ENCODE assay signal across 8 cellular contexts in the genomic region with DNA sequence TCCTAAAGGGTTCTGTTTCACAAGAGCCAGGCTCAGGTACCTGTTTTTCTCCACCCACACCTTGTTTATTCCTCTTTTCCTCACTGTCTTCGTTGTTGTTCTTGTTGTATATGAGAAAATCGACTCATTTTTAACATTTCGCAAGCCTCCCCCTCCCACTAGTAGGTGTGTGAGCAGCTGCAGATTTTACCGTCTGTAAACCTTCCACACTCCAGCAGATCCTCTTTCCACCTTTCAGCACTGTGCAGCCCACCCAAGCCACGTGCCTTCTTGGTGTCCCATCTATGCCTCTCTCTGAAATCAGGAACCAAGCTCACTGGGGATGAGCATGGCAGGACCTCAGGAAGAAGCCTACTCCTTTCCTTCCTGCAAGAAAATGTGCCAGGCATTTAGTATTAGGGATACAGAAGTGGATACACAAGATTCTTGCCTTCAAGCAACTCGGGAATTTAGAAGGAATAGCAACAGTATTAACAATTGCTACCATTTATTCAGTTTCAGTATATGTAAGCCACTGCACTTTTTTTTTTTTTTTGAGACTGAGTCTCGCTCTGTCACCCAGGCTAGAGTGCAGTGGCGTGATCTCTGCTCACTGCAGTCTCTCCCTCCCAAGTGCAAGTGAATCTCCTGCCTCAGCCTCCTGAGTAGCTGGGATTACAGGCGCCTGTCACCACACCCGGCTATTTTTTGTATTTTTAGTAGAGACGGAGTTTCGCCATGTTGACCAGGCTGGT.
A peak's percentile ranks its signal among the peaks of the same experiment; 100 is the strongest.
DNase-seq lines count a peak whose midpoint lies in the region; ATAC-seq, FAIRE-seq and TF ChIP-seq lines count a peak whose summit lies in the region.

No MANE protein-coding gene starts in this region.

- DNase-seq in Kasumi-1 (lab: John Stamatoyannopoulos, UW) = peak; percentile 74 to 78
- no peak for DNase-seq in naive thymus-derived CD4-positive, alpha-beta T cell
- no peak for DNase-seq in GM12891 (ENCODE audit: insufficient read length, low spot score)
- DNase-seq in NCI-H2227 (lab: John Stamatoyannopoulos, UW; ENCODE audit: unreplicated experiment) = no peak
- no peak for DNase-seq in suprapubic skin (ENCODE audit: low spot score in 2 of 2)
- DNase-seq in HuH-7.5 (ENCODE audit: low spot score) = no peak

- TF ChIP-seq EP300 in suprapubic skin (IDR thresholded peaks at IDR 0.05) = no peak

- no peak overlapping the region for H3K27ac ChIP-seq in naive thymus-derived CD4-positive, alpha-beta T cell (ENCODE audit: low read depth, low read length)
- no peak overlapping the region for H3K27ac ChIP-seq in suprapubic skin

- no peaks in the 10 kb centered on the region for H3K27me3 Mint-ChIP-seq in naive thymus-derived CD4-positive, alpha-beta T cell

- no peak overlapping the region for H3K4me3 ChIP-seq in naive thymus-derived CD4-positive, alpha-beta T cell (ENCODE audit: low read length)
- H3K4me3 ChIP-seq in suprapubic skin = no peak overlapping the region

- TF ChIP-seq POLR2A in GM12891 (IDR thresholded peaks at IDR 0.05; ENCODE audit: low read depth, low read length) = no peak
- TF ChIP-seq POLR2A in suprapubic skin (IDR thresholded peaks at IDR 0.05) = no peak

- no peak for TF ChIP-seq CTCF in suprapubic skin (IDR thresholded peaks at IDR 0.05)

- CTCF ChIA-PET in naive thymus-derived CD4-positive, alpha-beta T cell (lab: Charles Lee) = interaction anchor here (0.7 kb wide), 1 partner anchor 147 kb away, joined by 5 read pairs; no protein-coding TSS in a partner anchor

- no peaks in the 10 kb centered on the region for H3K27me3 ChIP-seq in naive thymus-derived CD4-positive, alpha-beta T cell (ENCODE audit: control insufficient read depth in 2 of 2, insufficient read depth in 2 of 2, low read length in 2 of 2)
- H3K27me3 ChIP-seq in suprapubic skin = no peaks in the 10 kb centered on the region

- no peaks in the 10 kb centered on the region for H3K36me3 ChIP-seq in naive thymus-derived CD4-positive, alpha-beta T cell (ENCODE audit: control insufficient read depth in 2 of 3, insufficient read depth in 3 of 3, low read length in 3 of 3)
- no peaks in the 10 kb centered on the region for H3K36me3 ChIP-seq in suprapubic skin

- peaks cover 13 to 34% of the 10 kb centered on the region in 2 donors for H3K4me1 ChIP-seq in naive thymus-derived CD4-positive, alpha-beta T cell (ENCODE audit: control insufficient read depth in 2 of 2, insufficient read depth in 2 of 2, low read length in 2 of 2)
- no peaks in the 10 kb centered on the region for H3K4me1 ChIP-seq in suprapubic skin

- no peaks in the 10 kb centered on the region for H3K9me3 ChIP-seq in naive thymus-derived CD4-positive, alpha-beta T cell (ENCODE audit: control insufficient read depth in 2 of 3, low read length in 3 of 3)
- no peaks in the 10 kb centered on the region for H3K9me3 ChIP-seq in suprapubic skin

- peak overlapping the region in 7 of 10 donors; percentile 18 to 76 (median 62) for H3K4me3 Mint-ChIP-seq in naive thymus-derived CD4-positive, alpha-beta T cell

- no peak for FAIRE-seq in GM12891 (lab: Jason Lieb, UNC)

- intact Hi-C loops in naive thymus-derived CD4-positive, alpha-beta T cell (cut with micrococcal nuclease) = loop anchor here in 1 of 2 donors (1.0 kb wide), 1 partner anchor 113 kb away; no protein-coding TSS in a partner anchor

- peak overlapping the region in 8 of 9 donors; percentile 32 to 89 (median 46) for H3K27ac Mint-ChIP-seq in naive thymus-derived CD4-positive, alpha-beta T cell

- 70% methylated on average over 12 of the region's 12 CpGs for WGBS in suprapubic skin

- H3K9me3 Mint-ChIP-seq in naive thymus-derived CD4-positive, alpha-beta T cell = peaks cover 0 to 8% (median 3%) of the 10 kb centered on the region in 11 donors

- peaks cover 38 to 72% (median 49%) of the 10 kb centered on the region in 7 donors for H3K4me1 Mint-ChIP-seq in naive thymus-derived CD4-positive, alpha-beta T cell

- H3K36me3 Mint-ChIP-seq in naive thymus-derived CD4-positive, alpha-beta T cell = peaks cover 5 to 56% (median 20%) of the 10 kb centered on the region in 5 donors

- ATAC-seq in GM18517 (IDR thresholded peaks at IDR 0.05; ENCODE audit: unreplicated experiment) = peak; percentile 11
- ATAC-seq in GM21529 (IDR thresholded peaks at IDR 0.05; ENCODE audit: unreplicated experiment) = peak; percentile 15
- peak; percentile 1 for ATAC-seq in naive thymus-derived CD4-positive, alpha-beta T cell

- POLR2A ChIA-PET in naive thymus-derived CD4-positive, alpha-beta T cell (lab: Charles Lee) = no interaction called here

TF ChIP-seq in GM12891, 5 proteins besides CTCF, POLR2A, EP300 and RAD21:
- TF ChIP-seq PAX5 (IDR thresholded peaks at IDR 0.05; ENCODE audit: insufficient read depth, low read length, severe bottlenecking) = no peak
- TF ChIP-seq POU2F2 (IDR thresholded peaks at IDR 0.05; ENCODE audit: low read depth, low read length) = no peak
- TF ChIP-seq TAF1 (IDR thresholded peaks at IDR 0.05; ENCODE audit: low read depth, low read length) = no peak
- no peak for TF ChIP-seq SPI1 (IDR thresholded peaks at IDR 0.05; ENCODE audit: low read depth, low read length)
- TF ChIP-seq POLR2AphosphoS5 (IDR thresholded peaks at IDR 0.05; ENCODE audit: low read depth, low read length) = no peak

Comparison
In these comparisons a context has a peak if more than half of its experiments do, and no peak if none do; other contexts are left out.
1. DNase-seq: peak in Kasumi-1 (2 of 2); none in naive thymus-derived CD4-positive, alpha-beta T cell (0 of 9), GM12891 (single experiment), NCI-H2227 (single experiment), suprapubic skin (0 of 2) and HuH-7.5 (single experiment).
2. Peak in every context shown above with its lines, with median percentiles within 50 percentile points of each other: ATAC-seq.